10 cellular contexts compared by ENCODE assay signal in the genomic region with DNA sequence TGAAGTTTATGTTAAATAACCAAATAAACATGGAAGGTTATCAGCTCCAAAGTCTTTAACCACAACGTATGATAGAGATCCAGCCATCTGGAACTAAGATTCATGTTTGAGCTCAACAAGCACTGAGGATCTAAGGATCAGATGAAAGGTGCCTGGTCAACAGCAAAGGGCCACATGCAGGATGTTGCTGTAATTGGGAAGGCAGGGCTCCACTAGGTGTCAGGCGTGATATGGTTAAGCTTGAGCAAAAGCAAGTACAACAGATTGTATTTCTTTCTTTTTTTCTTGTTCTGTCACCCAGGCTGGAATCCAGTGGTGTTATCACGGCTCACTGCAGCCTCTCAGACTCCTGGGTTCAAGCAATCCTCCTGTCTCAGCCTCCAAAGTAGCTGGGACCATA. TPM values are rescaled to one million over a fixed set of nuclear protein-coding genes. Genes with fewer than 3 reads are reported as not detected.
DNase-seq lines count a peak whose midpoint lies in the region; ATAC-seq and TF ChIP-seq lines count a peak whose summit lies in the region.
"Had no signal": no experiment of that assay in that cellular context is flagged by ENCODE, and none has a peak within 500 bp of the region (broad histone marks: within the 10 kb centered on the region; RNA-seq: fewer than 3 reads in every experiment).

No MANE protein-coding gene starts in this region.

- no peak overlapping the region for H3K4me3 ChIP-seq in effector memory CD4-positive, alpha-beta T cell (ENCODE audit: insufficient read depth, low read depth, low read length, poor library complexity, severe bottlenecking)
- no peak overlapping the region for H3K4me3 ChIP-seq in lower lobe of right lung
- H3K4me3 ChIP-seq: esophagus muscularis mucosa had no signal

- DNase-seq in AML-193 (lab: John Stamatoyannopoulos, UW) (peak; percentile 41), iris pigment epithelial cell (ENCODE audit: low read depth) (peak; percentile 52), lower lobe of right lung (no peak)
- DNase-seq in effector memory CD4-positive, alpha-beta T cell = no peak
- DNase-seq: T1000 had no signal

- ATAC-seq in GM18861 (IDR thresholded peaks at IDR 0.05; ENCODE audit: unreplicated experiment) (peak; percentile 50), HG02884 (IDR thresholded peaks at IDR 0.05; ENCODE audit: unreplicated experiment) (no peak), lower lobe of right lung (no peak)
- no peak for ATAC-seq in activated CD4-positive, CD25-positive, alpha-beta regulatory T cell treated with anti-CD3 and anti-CD28 coated beads, Interleukin-2, amount 50 U/mL, for 24 hours

- TF ChIP-seq CTCF in VCaP (conservative IDR thresholded peaks at IDR 0.05) (peak; percentile 31), lower lobe of right lung (IDR thresholded peaks at IDR 0.05) (no peak)

- H3K36me3 ChIP-seq in effector memory CD4-positive, alpha-beta T cell (ENCODE audit: control insufficient read depth, insufficient read depth, low read length) = no peaks in the 10 kb centered on the region
- no peaks in the 10 kb centered on the region for H3K36me3 ChIP-seq in lower lobe of right lung

- H3K27me3 ChIP-seq in effector memory CD4-positive, alpha-beta T cell (replicated peaks; ENCODE audit: control insufficient read depth, insufficient read depth, low read length, poor library complexity, severe bottlenecking) = no peaks in the 10 kb centered on the region
- no peaks in the 10 kb centered on the region for H3K27me3 ChIP-seq in lower lobe of right lung (ENCODE audit: low read depth)
- H3K27me3 ChIP-seq: esophagus muscularis mucosa had no signal

- intact Hi-C loops in lower lobe of right lung (cut with DNase I) = no loop called here

- H3K27ac ChIP-seq in VCaP = no peak overlapping the region
- no peak overlapping the region for H3K27ac ChIP-seq in effector memory CD4-positive, alpha-beta T cell (ENCODE audit: insufficient read depth, low read length, poor library complexity, severe bottlenecking)
- no peak overlapping the region for H3K27ac ChIP-seq in lower lobe of right lung
- H3K27ac ChIP-seq: esophagus muscularis mucosa had no signal

- H3K9me3 ChIP-seq in effector memory CD4-positive, alpha-beta T cell (ENCODE audit: control insufficient read depth, low read length) = no peaks in the 10 kb centered on the region
- H3K9me3 ChIP-seq in lower lobe of right lung = no peaks in the 10 kb centered on the region
- H3K9me3 ChIP-seq: esophagus muscularis mucosa had no signal

- no peaks in the 10 kb centered on the region for H3K4me1 ChIP-seq in effector memory CD4-positive, alpha-beta T cell (ENCODE audit: control insufficient read depth, insufficient read depth, low read length, poor library complexity, severe bottlenecking)
- H3K4me1 ChIP-seq in lower lobe of right lung = no peaks in the 10 kb centered on the region
- H3K4me1 ChIP-seq: esophagus muscularis mucosa had no signal

RNA-seq across cellular contexts. Expression of a gene that starts 12.0 kb away (rescaled TPM):
- total RNA-seq in lower lobe of right lung = 48.4 TPM

RNA-seq across cellular contexts. Expression of a gene that starts 50.9 kb away (rescaled TPM):
- 7.5 TPM for total RNA-seq in lower lobe of right lung

Comparison
In these comparisons a context has a peak if more than half of its experiments do, and no peak if none do; other contexts are left out.
1. DNase-seq: peak in AML-193 (2 of 2) and iris pigment epithelial cell (single experiment); none in effector memory CD4-positive, alpha-beta T cell (0 of 3) and lower lobe of right lung (single experiment).